In the genomic region with DNA sequence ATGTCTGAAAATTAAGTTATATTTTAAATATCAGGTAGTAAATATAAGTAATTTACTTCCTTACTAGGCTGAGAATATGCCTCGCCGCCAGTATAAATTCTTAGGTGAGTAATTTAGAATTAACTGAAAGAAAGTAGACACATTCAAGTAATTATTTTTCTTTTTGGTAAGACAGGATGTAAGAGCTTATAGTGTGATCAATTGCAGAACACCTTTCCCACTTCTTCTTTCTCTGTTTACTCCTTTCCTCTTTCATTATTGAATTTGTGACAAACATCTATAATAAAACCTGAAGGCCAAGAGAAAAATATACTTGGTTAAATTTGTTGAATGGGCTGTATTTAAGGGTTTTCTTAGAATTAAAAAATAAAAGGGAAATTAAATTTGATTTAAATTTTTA, we compare ENCODE assay signal across 25 cellular contexts.
"Had no signal": no experiment of that assay in that cellular context is flagged by ENCODE, and none has a peak within 500 bp of the region (broad histone marks: within the 10 kb centered on the region; RNA-seq: fewer than 3 reads in every experiment).

No MANE protein-coding gene starts in this region.

- H3K27ac Mint-ChIP-seq: activated naive CD4-positive, alpha-beta T cell treated with anti-CD3 and anti-CD28 coated beads, Interleukin-2, amount 10 ng/mL, durations not matched to agents 7 days and 5 days; activated T-helper 1 cell treated with anti-CD3 and anti-CD28 coated beads, Interleukin-12 subunit alpha, Interleukin-12 subunit beta, Interleukin-2, Interleukin-4 antibody, amounts not matched to agents 30 ng/mL and 10 ng/mL and 1 ng/mL, durations not matched to agents 14 hours and 24 hours and 36 hours; effector memory CD8-positive, alpha-beta T cell had no signal

- H3K4me1 ChIP-seq: gastrocnemius medialis, prostate gland, testis had no signal

- H3K36me3 ChIP-seq: brain microvascular endothelial cell, gastrocnemius medialis, ovary, prostate gland had no signal

- H3K9me3 ChIP-seq: gastrocnemius medialis, ovary, prostate gland, testis had no signal

- H3K4me3 ChIP-seq: coronary artery, gastrocnemius medialis, hepatocyte, ovary, prostate gland, skin epidermis, testis had no signal

- FAIRE-seq: urothelium cell line had no signal

- ATAC-seq: effector memory CD8-positive, alpha-beta T cell; gastrocnemius medialis; left ventricle myocardium superior; stimulated activated naive CD8-positive, alpha-beta T cell treated with anti-CD3 and anti-CD28 coated beads, Interleukin-15, Interleukin-2, amounts not matched to agents 100 U/mL and 50 U/mL, for 24 hours had no signal

- H3K27me3 ChIP-seq: brain microvascular endothelial cell, gastrocnemius medialis, hepatocyte, ovary, testis had no signal

- H3K4me3 Mint-ChIP-seq: activated T-helper 1 cell treated with anti-CD3 and anti-CD28 coated beads, Interleukin-12 subunit alpha, Interleukin-12 subunit beta, Interleukin-2, Interleukin-4 antibody, amounts not matched to agents 30 ng/mL and 10 ng/mL and 1 ng/mL, durations not matched to agents 14 hours and 24 hours and 36 hours; effector memory CD8-positive, alpha-beta T cell had no signal

- H3K27ac ChIP-seq: brain microvascular endothelial cell, coronary artery, gastrocnemius medialis, hepatocyte, ovary, prostate gland, testis had no signal

- H3K36me3 Mint-ChIP-seq: activated naive CD4-positive, alpha-beta T cell treated with anti-CD3 and anti-CD28 coated beads, Interleukin-2, amount 10 ng/mL, durations not matched to agents 7 days and 5 days had no signal

- DNase-seq: activated CD4-positive, alpha-beta T cell treated with anti-CD3 and anti-CD28 coated beads for 48 hours; activated CD4-positive, alpha-beta T cell treated with anti-CD3 and anti-CD28 coated beads, Interleukin-2, amount 50 U/mL, for 48 hours; activated CD8-positive, alpha-beta memory T cell treated with anti-CD3 and anti-CD28 coated beads, Interleukin-2, amount 50 U/mL, for 4 hours; activated effector memory CD4-positive, alpha-beta T cell treated with anti-CD3 and anti-CD28 coated beads, Interleukin-2, amount 50 U/mL, for 16 hours; activated naive CD4-positive, alpha-beta T cell treated with anti-CD3 and anti-CD28 coated beads, Interleukin-2, amount 10 ng/mL, durations not matched to agents 7 days and 5 days; activated T-cell treated with anti-CD3 and anti-CD28 coated beads, Interleukin-2, amount 50 U/mL, for 1 hour; amniotic stem cell; brain microvascular endothelial cell; effector memory CD8-positive, alpha-beta T cell; gastrocnemius medialis; glutamatergic neuron; islet precursor cell; left ventricle myocardium superior; ovary; retina; stimulated activated CD4-positive, alpha-beta T cell treated with anti-CD3 and anti-CD28 coated beads, Interleukin-15, amount 100 ng/mL, for 24 hours; stimulated activated CD4-positive, alpha-beta T cell treated with anti-CD3 and anti-CD28 coated beads, Interleukin-2, amount 100 ng/mL, for 24 hours; stimulated activated naive CD8-positive, alpha-beta T cell treated with anti-CD3 and anti-CD28 coated beads, Interleukin-15, Interleukin-2, amounts not matched to agents 100 U/mL and 50 U/mL, for 24 hours; testis had no signal
